ENCODE assay signal across 1 cellular context in the genomic region with DNA sequence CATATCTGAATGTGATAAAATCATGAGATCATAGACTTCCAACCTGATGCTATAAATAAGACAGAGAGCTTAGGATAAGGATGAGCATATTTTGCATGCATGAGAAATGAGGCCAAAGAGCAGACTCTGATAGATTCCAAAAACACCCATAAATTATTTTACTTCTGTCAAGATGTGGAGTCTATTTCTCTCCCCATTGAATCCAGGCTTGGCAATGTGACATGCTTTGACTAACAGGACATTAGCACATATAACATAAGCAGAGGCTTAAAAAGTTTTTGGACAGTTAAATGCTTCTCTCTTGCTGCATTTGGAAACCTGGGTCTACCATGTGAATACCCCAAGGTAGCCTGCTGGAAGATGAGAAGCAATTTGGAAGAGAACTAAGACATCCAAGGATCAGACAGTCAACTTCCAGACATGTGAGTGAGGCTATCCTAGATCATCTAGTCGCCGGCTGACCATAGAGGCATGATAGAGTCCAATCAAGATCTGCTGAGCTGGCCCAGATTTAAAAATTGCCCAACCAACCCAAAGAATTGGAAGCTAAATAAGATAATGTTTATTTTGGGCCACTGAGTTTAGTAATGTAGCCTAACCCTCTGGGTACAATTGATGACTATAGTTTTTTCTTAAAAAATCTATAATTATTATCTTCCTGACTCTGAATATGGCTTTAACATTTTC.
TF ChIP-seq lines count a peak whose summit lies in the region.

No MANE protein-coding gene starts in this region.

TF ChIP-seq in IMR-90, 13 proteins besides CTCF, POLR2A, EP300 and RAD21:
- no peak for TF ChIP-seq MAZ (IDR thresholded peaks at IDR 0.05; ENCODE audit: borderline replicate concordance, low read depth, low read length)
